Comparison of ENCODE assay signal across 1 cellular context in the genomic region with DNA sequence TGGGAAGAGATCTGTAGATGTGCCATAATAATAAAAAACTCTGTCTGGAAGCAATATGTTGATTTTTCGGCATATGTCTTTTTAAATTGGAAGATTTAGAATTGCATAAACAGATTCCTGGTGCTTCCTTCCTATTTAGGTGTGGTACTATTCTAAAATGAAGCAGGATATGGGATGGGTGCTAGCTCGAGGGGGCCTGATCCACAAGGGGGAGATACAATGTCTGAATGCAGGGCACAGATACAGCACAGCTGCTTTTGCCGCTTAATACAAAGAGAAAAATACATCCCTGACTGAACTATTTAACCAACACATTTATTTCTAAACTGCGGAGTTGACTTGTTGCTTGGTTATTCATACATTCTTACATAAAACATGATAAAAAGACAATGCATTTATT.
TF ChIP-seq lines count a peak whose summit lies in the region.

No MANE protein-coding gene starts in this region.

TF ChIP-seq in H1, 55 proteins besides CTCF, POLR2A, EP300 and RAD21:
- TF ChIP-seq SIRT6 (IDR thresholded peaks at IDR 0.05; ENCODE audit: low read length) (no peak), RFX5 (IDR thresholded peaks at IDR 0.05; ENCODE audit: borderline replicate concordance, low read depth, low read length) (no peak), KDM5A (IDR thresholded peaks at IDR 0.05; ENCODE audit: low read length) (no peak), SRF (IDR thresholded peaks at IDR 0.05; ENCODE audit: low read depth, low read length) (no peak), BCL11A (IDR thresholded peaks at IDR 0.05; ENCODE audit: low read depth in 2 of 2, low read length in 2 of 2) (no peak), CBX5 (IDR thresholded peaks at IDR 0.05; ENCODE audit: low read depth, low read length) (no peak), SIN3A (conservative IDR thresholded peaks at IDR 0.05 in 1 of 2, IDR thresholded peaks at IDR 0.05 in 1 of 2; ENCODE audit: low read depth in 1 of 2, low read length in 2 of 2) (no peak)
